Comparison of ENCODE assay signal across 8 cellular contexts in genomic region chr11:114195981-114196731, GRCh38.
DNase-seq lines count a peak whose midpoint lies in the region; ATAC-seq and TF ChIP-seq lines count a peak whose summit lies in the region.

No MANE protein-coding gene starts in this region.

- H3K4me3 ChIP-seq in fibroblast of pulmonary artery (replicated peaks; ENCODE audit: low read depth, low read length) (no peak overlapping the region), spleen (no peak overlapping the region)

- WGBS in spleen, 5 donors = 89 to 99% (median 96%) methylated on average over 5 of the region's 5 CpGs

- H3K27ac ChIP-seq in spleen = peak overlapping the region in 6 of 8 donors; percentile 63 to 79 (median 74)

- no peak for TF ChIP-seq POLR2A in spleen (IDR thresholded peaks at IDR 0.05)

- ATAC-seq in T-helper 17 cell = peak; percentile 60

- in situ Hi-C loops in G401 (cut with HindIII; ENCODE audit: low sequenced_read_pairs) = no loop called here

- peaks cover 11 to 76% (median 43%) of the 10 kb centered on the region in 6 donors for H3K4me1 ChIP-seq in spleen

- H3K9me3 ChIP-seq in T-helper 17 cell (ENCODE audit: control insufficient read depth, low read length, poor library complexity, severe bottlenecking) (no peaks in the 10 kb centered on the region), spleen (peaks cover 0 to 9% (median 0%) of the 10 kb centered on the region in 8 donors)

- TF ChIP-seq CTCF in fibroblast of pulmonary artery (IDR thresholded peaks at IDR 0.05; ENCODE audit: low read length, missing control alignments) (no peak), spleen (IDR thresholded peaks at IDR 0.05 in 8 of 11, conservative IDR thresholded peaks at IDR 0.05 in 3 of 11) (peak in 1 of 11 experiments; percentile 24)

- H3K27me3 Mint-ChIP-seq in T-helper 17 cell = no peaks in the 10 kb centered on the region

- intact Hi-C loops in spleen (cut with DNase I; ENCODE audit: low total_unique reads) = loop anchor here (10.0 kb wide), 1 partner anchor 59 kb away; no protein-coding TSS in a partner anchor

- no peaks in the 10 kb centered on the region for H3K27me3 ChIP-seq in spleen (replicated peaks in 1 of 7)

- peak overlapping the region; percentile 37 for H3K27ac Mint-ChIP-seq in T-helper 17 cell

- H3K36me3 Mint-ChIP-seq in T-helper 17 cell (ENCODE audit: low read depth) = no peaks in the 10 kb centered on the region

- DNase-seq in G401 (ENCODE audit: low spot score) (peak; percentile 34), T-helper 17 cell (no peak), fibroblast of pulmonary artery (ENCODE audit: low read depth) (peak; percentile 33), spleen (peak; percentile 60), pons (ENCODE audit: low spot score) (no peak), superior temporal gyrus (ENCODE audit: extremely low spot score) (no peak), NCI-H69 (lab: John Stamatoyannopoulos, UW) (no peak)
- DNase-seq in stimulated activated CD4-positive, alpha-beta T cell treated with anti-CD3 and anti-CD28 coated beads, Interleukin-12 subunit alpha, Interleukin-12 subunit beta, amount 100 ng/mL, for 4 hours = no peak

- H3K36me3 ChIP-seq in spleen = peaks cover 0 to 31% (median 0%) of the 10 kb centered on the region in 6 donors

- H3K4me1 Mint-ChIP-seq in T-helper 17 cell = peaks cover 7% of the 10 kb centered on the region

- H3K4me3 Mint-ChIP-seq in T-helper 17 cell = no peak overlapping the region

Comparison
In these comparisons a context has a peak if more than half of its experiments do, and no peak if none do; other contexts are left out.
1. DNase-seq: peak in G401 (single experiment), fibroblast of pulmonary artery (single experiment) and spleen (single experiment); none in T-helper 17 cell (0 of 3), pons (single experiment), stimulated activated CD4-positive, alpha-beta T cell treated with anti-CD3 and anti-CD28 coated beads, Interleukin-12 subunit alpha, Interleukin-12 subunit beta, amount 100 ng/mL, for 4 hours (single experiment), superior temporal gyrus (single experiment) and NCI-H69 (single experiment).